ENCODE assay signal across 1 cellular context in the genomic region with DNA sequence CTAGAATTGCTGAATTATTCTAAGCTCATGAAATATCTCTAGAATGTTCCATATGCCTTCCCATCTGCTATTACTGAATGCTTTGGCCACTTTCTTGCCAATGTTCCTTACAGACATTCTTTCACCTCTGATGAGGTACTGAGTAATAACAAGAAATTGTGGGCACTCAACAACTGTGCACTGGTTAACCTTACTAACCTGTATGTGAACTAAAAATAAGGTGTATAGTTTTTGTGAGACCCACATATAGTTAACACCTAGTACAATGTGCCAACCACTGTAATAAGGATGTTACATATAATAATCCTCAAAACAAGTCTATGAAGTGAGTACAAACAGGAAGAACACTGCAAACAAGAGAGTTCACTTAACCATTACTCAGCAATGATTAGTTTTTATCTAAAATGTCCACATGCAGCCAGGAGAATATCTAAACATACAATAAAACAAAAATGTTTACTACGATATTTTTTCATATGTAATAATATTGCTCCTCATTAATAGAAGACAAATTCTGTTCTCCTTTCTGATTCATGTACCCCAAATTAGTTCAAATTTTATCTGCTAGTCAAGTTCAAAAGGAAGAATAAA.
TF ChIP-seq lines count a peak whose summit lies in the region.

No MANE protein-coding gene starts in this region.

TF ChIP-seq in GM23338, 12 proteins besides CTCF, POLR2A, EP300 and RAD21 (continued from another document):
- TF ChIP-seq, protein P1, sequence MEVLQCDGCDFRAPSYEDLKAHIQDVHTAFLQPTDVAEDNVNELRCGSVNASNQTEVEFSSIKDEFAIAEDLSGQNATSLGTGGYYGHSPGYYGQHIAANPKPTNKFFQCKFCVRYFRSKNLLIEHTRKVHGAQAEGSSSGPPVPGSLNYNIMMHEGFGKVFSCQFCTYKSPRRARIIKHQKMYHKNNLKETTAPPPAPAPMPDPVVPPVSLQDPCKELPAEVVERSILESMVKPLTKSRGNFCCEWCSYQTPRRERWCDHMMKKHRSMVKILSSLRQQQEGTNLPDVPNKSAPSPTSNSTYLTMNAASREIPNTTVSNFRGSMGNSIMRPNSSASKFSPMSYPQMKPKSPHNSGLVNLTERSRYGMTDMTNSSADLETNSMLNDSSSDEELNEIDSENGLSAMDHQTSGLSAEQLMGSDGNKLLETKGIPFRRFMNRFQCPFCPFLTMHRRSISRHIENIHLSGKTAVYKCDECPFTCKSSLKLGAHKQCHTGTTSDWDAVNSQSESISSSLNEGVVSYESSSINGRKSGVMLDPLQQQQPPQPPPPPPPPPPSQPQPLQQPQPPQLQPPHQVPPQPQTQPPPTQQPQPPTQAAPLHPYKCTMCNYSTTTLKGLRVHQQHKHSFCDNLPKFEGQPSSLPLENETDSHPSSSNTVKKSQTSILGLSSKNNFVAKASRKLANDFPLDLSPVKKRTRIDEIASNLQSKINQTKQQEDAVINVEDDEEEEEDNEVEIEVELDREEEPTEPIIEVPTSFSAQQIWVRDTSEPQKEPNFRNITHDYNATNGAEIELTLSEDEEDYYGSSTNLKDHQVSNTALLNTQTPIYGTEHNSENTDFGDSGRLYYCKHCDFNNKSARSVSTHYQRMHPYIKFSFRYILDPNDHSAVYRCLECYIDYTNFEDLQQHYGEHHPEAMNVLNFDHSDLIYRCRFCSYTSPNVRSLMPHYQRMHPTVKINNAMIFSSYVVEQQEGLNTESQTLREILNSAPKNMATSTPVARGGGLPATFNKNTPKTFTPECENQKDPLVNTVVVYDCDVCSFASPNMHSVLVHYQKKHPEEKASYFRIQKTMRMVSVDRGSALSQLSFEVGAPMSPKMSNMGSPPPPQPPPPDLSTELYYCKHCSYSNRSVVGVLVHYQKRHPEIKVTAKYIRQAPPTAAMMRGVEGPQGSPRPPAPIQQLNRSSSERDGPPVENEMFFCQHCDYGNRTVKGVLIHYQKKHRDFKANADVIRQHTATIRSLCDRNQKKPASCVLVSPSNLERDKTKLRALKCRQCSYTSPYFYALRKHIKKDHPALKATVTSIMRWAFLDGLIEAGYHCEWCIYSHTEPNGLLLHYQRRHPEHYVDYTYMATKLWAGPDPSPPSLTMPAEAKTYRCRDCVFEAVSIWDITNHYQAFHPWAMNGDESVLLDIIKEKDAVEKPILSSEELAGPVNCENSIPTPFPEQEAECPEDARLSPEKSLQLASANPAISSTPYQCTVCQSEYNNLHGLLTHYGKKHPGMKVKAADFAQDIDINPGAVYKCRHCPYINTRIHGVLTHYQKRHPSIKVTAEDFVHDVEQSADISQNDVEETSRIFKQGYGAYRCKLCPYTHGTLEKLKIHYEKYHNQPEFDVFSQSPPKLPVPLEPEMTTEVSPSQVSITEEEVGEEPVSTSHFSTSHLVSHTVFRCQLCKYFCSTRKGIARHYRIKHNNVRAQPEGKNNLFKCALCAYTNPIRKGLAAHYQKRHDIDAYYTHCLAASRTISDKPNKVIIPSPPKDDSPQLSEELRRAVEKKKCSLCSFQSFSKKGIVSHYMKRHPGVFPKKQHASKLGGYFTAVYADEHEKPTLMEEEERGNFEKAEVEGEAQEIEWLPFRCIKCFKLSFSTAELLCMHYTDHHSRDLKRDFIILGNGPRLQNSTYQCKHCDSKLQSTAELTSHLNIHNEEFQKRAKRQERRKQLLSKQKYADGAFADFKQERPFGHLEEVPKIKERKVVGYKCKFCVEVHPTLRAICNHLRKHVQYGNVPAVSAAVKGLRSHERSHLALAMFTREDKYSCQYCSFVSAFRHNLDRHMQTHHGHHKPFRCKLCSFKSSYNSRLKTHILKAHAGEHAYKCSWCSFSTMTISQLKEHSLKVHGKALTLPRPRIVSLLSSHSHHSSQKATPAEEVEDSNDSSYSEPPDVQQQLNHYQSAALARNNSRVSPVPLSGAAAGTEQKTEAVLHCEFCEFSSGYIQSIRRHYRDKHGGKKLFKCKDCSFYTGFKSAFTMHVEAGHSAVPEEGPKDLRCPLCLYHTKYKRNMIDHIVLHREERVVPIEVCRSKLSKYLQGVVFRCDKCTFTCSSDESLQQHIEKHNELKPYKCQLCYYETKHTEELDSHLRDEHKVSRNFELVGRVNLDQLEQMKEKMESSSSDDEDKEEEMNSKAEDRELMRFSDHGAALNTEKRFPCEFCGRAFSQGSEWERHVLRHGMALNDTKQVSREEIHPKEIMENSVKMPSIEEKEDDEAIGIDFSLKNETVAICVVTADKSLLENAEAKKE (CRISPR knock-in tag; IDR thresholded peaks at IDR 0.05) = no peak
- TF ChIP-seq POLR2AphosphoS5 (IDR thresholded peaks at IDR 0.05; ENCODE audit: low read depth) (no peak), EZH2 (IDR thresholded peaks at IDR 0.05; ENCODE audit: low read depth, unreplicated experiment) (no peak), CREB1 (CRISPR knock-in tag; IDR thresholded peaks at IDR 0.05; ENCODE audit: low read depth) (no peak), ZNF114 (CRISPR knock-in tag; IDR thresholded peaks at IDR 0.05) (no peak), ZNF331 (CRISPR knock-in tag; IDR thresholded peaks at IDR 0.05; ENCODE audit: low read depth) (no peak), NANOG (IDR thresholded peaks at IDR 0.05; ENCODE audit: borderline replicate concordance) (no peak), EZH2phosphoT487 (IDR thresholded peaks at IDR 0.05; ENCODE audit: unreplicated experiment) (no peak), STAT1 (IDR thresholded peaks at IDR 0.05; ENCODE audit: unreplicated experiment) (no peak)
